ENCODE assay signal across 12 cellular contexts in the genomic region with DNA sequence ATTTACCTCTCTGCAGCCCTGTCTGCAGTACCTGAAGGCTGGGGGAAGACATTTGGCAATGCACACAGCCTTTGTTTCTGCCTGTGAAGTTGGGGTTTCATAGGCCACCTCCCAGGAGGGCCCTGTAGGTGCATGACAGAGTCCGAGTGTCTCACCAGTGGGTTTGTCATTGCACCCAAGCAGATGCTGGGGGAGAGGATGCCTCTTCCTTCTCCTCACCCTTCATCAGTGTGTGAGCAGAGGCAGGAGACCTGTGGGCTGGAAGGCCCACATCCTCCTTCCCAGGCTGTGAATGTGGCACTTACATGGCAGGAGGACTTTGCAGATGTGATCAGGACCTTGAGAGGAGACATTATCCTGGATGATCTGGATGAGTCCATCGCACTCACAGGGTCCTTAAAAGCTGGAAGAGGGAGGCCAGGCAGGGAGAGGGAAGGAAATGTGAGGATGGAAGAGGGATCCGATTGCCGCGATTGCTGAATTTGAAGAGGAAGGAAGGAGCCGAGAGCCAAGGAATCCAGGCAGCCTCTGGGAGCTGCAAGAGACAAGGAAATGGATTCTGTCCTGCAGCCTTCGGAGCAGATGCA.
DNase-seq lines count a peak whose midpoint lies in the region; ATAC-seq and TF ChIP-seq lines count a peak whose summit lies in the region.
"Had no signal": no experiment of that assay in that cellular context is flagged by ENCODE, and none has a peak within 500 bp of the region (broad histone marks: within the 10 kb centered on the region; RNA-seq: fewer than 3 reads in every experiment).

No MANE protein-coding gene starts in this region.

- no peak for ATAC-seq in GM18870 (IDR thresholded peaks at IDR 0.05; ENCODE audit: unreplicated experiment)

- H3K9me3 ChIP-seq in BLaER1, result no peaks in the 10 kb centered on the region; the same call in 1 of the 2 replicates
- no peaks in the 10 kb centered on the region for H3K9me3 ChIP-seq in HEK293 (ENCODE audit: control insufficient read depth, insufficient read depth, low read depth, low read length)
- H3K9me3 ChIP-seq in HAP-1, result no peaks in the 10 kb centered on the region

- peaks cover 13% of the 10 kb centered on the region for H3K9me3 Mint-ChIP-seq in nephron progenitor cell

- peak overlapping the region; percentile 43 for H3K27ac Mint-ChIP-seq in nephron progenitor cell

- POLR2A ChIA-PET in HEK293 (lab: Yijun Ruan, JAX), result interaction anchor here (2.1 kb wide), 1 partner anchor 8 kb away, joined by 6 read pairs; no protein-coding TSS in a partner anchor

- TF ChIP-seq CTCF in HEK293 (tag by site-specific recombination; IDR thresholded peaks at IDR 0.05) (no peak), brain microvascular endothelial cell (IDR thresholded peaks at IDR 0.05; ENCODE audit: low read depth, low read length, missing control alignments) (no peak), nephron progenitor cell (IDR thresholded peaks at IDR 0.05) (no peak)

- no peak for DNase-seq in brain microvascular endothelial cell
- DNase-seq in nephron progenitor cell, result no peak
- no peak for DNase-seq in activated CD8-positive, alpha-beta memory T cell treated with anti-CD3 and anti-CD28 coated beads, Interleukin-2, amount 50 U/mL, for 4 hours
- no peak for DNase-seq in NCI-H2081 (lab: John Stamatoyannopoulos, UW)
- no peak for DNase-seq in HAP-1 (ENCODE audit: low spot score in 2 of 2)
- DNase-seq: activated CD8-positive, alpha-beta memory T cell treated with anti-CD3 and anti-CD28 coated beads, Interleukin-2, amount 50 U/mL, for 48 hours; KBM-7; NCI-H1694 treated with DMSO at 0.1 percent for 48 hours; stimulated activated CD4-positive, alpha-beta T cell treated with anti-CD3 and anti-CD28 coated beads, Interleukin-1b, Interleukin-23, amount 100 ng/mL, for 48 hours had no signal

- no peaks in the 10 kb centered on the region for H3K27me3 Mint-ChIP-seq in nephron progenitor cell (ENCODE audit: low read depth, poor library complexity)

- peaks cover 50% of the 10 kb centered on the region for H3K4me1 ChIP-seq in BLaER1
- H3K4me1 ChIP-seq in HEK293 (ENCODE audit: control insufficient read depth, insufficient read depth, low read length), result peaks cover 6% of the 10 kb centered on the region
- H3K4me1 ChIP-seq in HAP-1, result no peaks in the 10 kb centered on the region

- no peak overlapping the region for H3K4me3 ChIP-seq in BLaER1
- H3K4me3 ChIP-seq in HEK293 (ENCODE audit: low read depth, low read length), result no peak overlapping the region
- H3K4me3 ChIP-seq in brain microvascular endothelial cell (ENCODE audit: low read depth, low read length), result no peak overlapping the region
- H3K4me3 ChIP-seq in HAP-1, result no peak overlapping the region

- H3K36me3 ChIP-seq in BLaER1, result no peaks in the 10 kb centered on the region; the same call in 1 of the 2 replicates
- H3K36me3 ChIP-seq in HEK293 (ENCODE audit: control insufficient read depth in 2 of 2, insufficient read depth in 1 of 2, low read length in 2 of 2), result no peaks in the 10 kb centered on the region
- H3K36me3 ChIP-seq in brain microvascular endothelial cell (replicated peaks), result peaks cover 16% of the 10 kb centered on the region
- no peaks in the 10 kb centered on the region for H3K36me3 ChIP-seq in HAP-1 (replicated peaks)

- H3K27me3 ChIP-seq in BLaER1, result no peaks in the 10 kb centered on the region
- H3K27me3 ChIP-seq in brain microvascular endothelial cell (replicated peaks), result no peaks in the 10 kb centered on the region
- H3K27me3 ChIP-seq in HAP-1 (ENCODE audit: low read depth), result no peaks in the 10 kb centered on the region

- peaks cover 19% of the 10 kb centered on the region for H3K4me1 Mint-ChIP-seq in nephron progenitor cell

- CTCF ChIA-PET in HEK293 (lab: Yijun Ruan, JAX), result interaction anchor here (0.7 to 6.9 kb wide), 4 partner anchors 9 to 255 kb away, joined by 3 to 46 read pairs (median 3); no protein-coding TSS in a partner anchor

- no peak overlapping the region for H3K4me3 Mint-ChIP-seq in nephron progenitor cell

- H4K20me1 ChIP-seq in BLaER1, result no peaks in the 10 kb centered on the region

- H3K4me2 ChIP-seq in BLaER1, result peak overlapping the region; percentile 7; the same call in 1 of the 2 replicates

- in situ Hi-C loops in brain microvascular endothelial cell (cut with HindIII; ENCODE audit: low pct_ligation_motif_present, low sequenced_read_pairs) (no loop called here), HAP-1 (cut with MboI; ENCODE audit: low sequenced_read_pairs) (no loop called here)

- H3K27ac ChIP-seq in BLaER1, result no peak overlapping the region
- H3K27ac ChIP-seq in HEK293 (ENCODE audit: extremely low read depth, low read depth, low read length), result no peak overlapping the region
- peak overlapping the region; percentile 38 for H3K27ac ChIP-seq in brain microvascular endothelial cell

- H3K9ac ChIP-seq in BLaER1, result no peak overlapping the region

- H3K36me3 Mint-ChIP-seq in nephron progenitor cell (ENCODE audit: low read depth), result peaks cover 10% of the 10 kb centered on the region

TF ChIP-seq in HEK293, 187 proteins besides CTCF, POLR2A, EP300 and RAD21:
- no peak for TF ChIP-seq SALL2 (tag by site-specific recombination; IDR thresholded peaks at IDR 0.05; ENCODE audit: borderline replicate concordance)
- TF ChIP-seq ZNF239 (tag by site-specific recombination; IDR thresholded peaks at IDR 0.05), result peak; percentile 77; the same call in 1 of the 2 replicates
- no peak for TF ChIP-seq ZNF561 (tag by site-specific recombination; IDR thresholded peaks at IDR 0.05; ENCODE audit: borderline replicate concordance)
- TF ChIP-seq ZNF555 (tag by site-specific recombination; conservative IDR thresholded peaks at IDR 0.05), result no peak
